In genomic region chr7:156999611-157000046, GRCh38 we compare ENCODE assay signal across 1 cellular context.
A peak's percentile ranks its signal among the peaks of the same experiment; 100 is the strongest.
TF ChIP-seq lines count a peak whose summit lies in the region.

No MANE protein-coding gene starts in this region.

TF ChIP-seq in GM23338, 12 proteins besides CTCF, POLR2A, EP300 and RAD21:
- TF ChIP-seq ZNF462 (CRISPR knock-in tag; IDR thresholded peaks at IDR 0.05), result no peak
- no peak for TF ChIP-seq CREB1 (CRISPR knock-in tag; IDR thresholded peaks at IDR 0.05; ENCODE audit: low read depth)
- TF ChIP-seq EZH2phosphoT487 (IDR thresholded peaks at IDR 0.05; ENCODE audit: unreplicated experiment), result peak; percentile 35
- no peak for TF ChIP-seq NANOG (IDR thresholded peaks at IDR 0.05; ENCODE audit: borderline replicate concordance)
